ENCODE assay signal across 1 cellular context in genomic region chr9:133430244-133430643, GRCh38.
A peak's percentile ranks its signal among the peaks of the same experiment; 100 is the strongest.
TF ChIP-seq lines count a peak whose summit lies in the region.

No MANE protein-coding gene starts in this region.

TF ChIP-seq in HepG2, 621 proteins besides CTCF, POLR2A, EP300 and RAD21:
- TF ChIP-seq ZNF326 (CRISPR knock-in tag; IDR thresholded peaks at IDR 0.05; ENCODE audit: borderline replicate concordance) (no peak), ZFP36 (IDR thresholded peaks at IDR 0.05; ENCODE audit: borderline replicate concordance, low read depth, low read length, partially characterized antibody) (peak; percentile 77), ZMYM3 (CRISPR knock-in tag; IDR thresholded peaks at IDR 0.05) (0 out of 2 replicates have a peak, but pooled peaks have one; percentile 11)
